8 cellular contexts compared by ENCODE assay signal in genomic region chr3:32340039-32340438, GRCh38. TPM values are rescaled to one million over a fixed set of nuclear protein-coding genes. Genes with fewer than 3 reads are reported as not detected.
DNase-seq lines count a peak whose midpoint lies in the region; ATAC-seq and TF ChIP-seq lines count a peak whose summit lies in the region.

No MANE protein-coding gene starts in this region.

- TF ChIP-seq CTCF in VCaP (conservative IDR thresholded peaks at IDR 0.05): peak; percentile 84
- TF ChIP-seq CTCF in progenitor cell of endocrine pancreas (IDR thresholded peaks at IDR 0.05; ENCODE audit: unreplicated experiment): peak; percentile 64

- peaks cover 7% of the 10 kb centered on the region for H3K36me3 Mint-ChIP-seq in progenitor cell of endocrine pancreas (ENCODE audit: insufficient read depth)

- peaks cover 28% of the 10 kb centered on the region for H3K4me1 Mint-ChIP-seq in progenitor cell of endocrine pancreas (ENCODE audit: low read depth)

- ATAC-seq in HG02981 (IDR thresholded peaks at IDR 0.05; ENCODE audit: unreplicated experiment) (no peak), HG03175 (IDR thresholded peaks at IDR 0.05; ENCODE audit: unreplicated experiment) (no peak)

- H3K27me3 Mint-ChIP-seq in progenitor cell of endocrine pancreas: no peaks in the 10 kb centered on the region

- H3K27ac Mint-ChIP-seq in progenitor cell of endocrine pancreas: no peak overlapping the region

- no peak overlapping the region for H3K27ac ChIP-seq in VCaP

- DNase-seq in AG08395 (ENCODE audit: low spot score): peak; percentile 31
- DNase-seq in GDM1 (lab: John Stamatoyannopoulos, UW): peak; percentile 8
- peak; percentile 41 for DNase-seq in NCI-H146 treated with DMSO at 0.1 percent for 48 hours (lab: John Stamatoyannopoulos, UW; ENCODE audit: unreplicated experiment)
- DNase-seq in germinal center (ENCODE audit: low spot score): peak; percentile 35
- DNase-seq in progenitor cell of endocrine pancreas (ENCODE audit: low spot score, unreplicated experiment): no peak

- H3K4me3 Mint-ChIP-seq in progenitor cell of endocrine pancreas (ENCODE audit: low read depth): no peak overlapping the region

- no peaks in the 10 kb centered on the region for H3K9me3 Mint-ChIP-seq in progenitor cell of endocrine pancreas (ENCODE audit: low read depth)

RNA-seq across cellular contexts. Expression of gene CMTM7, which starts 51.6 kb away (rescaled TPM):
- total RNA-seq in progenitor cell of endocrine pancreas: 24.6 and 29.6 TPM in 2 replicates
